Comparison of ENCODE assay signal across 10 cellular contexts in genomic region chr2:182668671-182669070, GRCh38.
DNase-seq lines count a peak whose midpoint lies in the region; ATAC-seq and TF ChIP-seq lines count a peak whose summit lies in the region.
"Had no signal": no experiment of that assay in that cellular context is flagged by ENCODE, and none has a peak within 500 bp of the region (broad histone marks: within the 10 kb centered on the region; RNA-seq: fewer than 3 reads in every experiment).

No MANE protein-coding gene starts in this region.

- DNase-seq in KBM-7 (peak; percentile 26), NCI-H226 (peak; percentile 6), choroid plexus epithelial cell (ENCODE audit: low read depth) (peak; percentile 62), smooth muscle cell of the brain vasculature (ENCODE audit: low read depth, low spot score) (peak; percentile 12), islet precursor cell (no peak)
- DNase-seq: activated CD4-positive, CD25-positive, alpha-beta regulatory T cell; NK-92 treated with Interleukin-12 subunit alpha and Interleukin-12 subunit beta, amount 100 ng/mL, for 24 hours had no signal

- no peak for TF ChIP-seq CTCF in choroid plexus epithelial cell (conservative IDR thresholded peaks at IDR 0.05; ENCODE audit: low read depth, low read length)

- in situ Hi-C loops in KBM-7 (cut with MboI; ENCODE audit: low pct_unique_long_range_greater_than_20kb, low sequenced_read_pairs) = loop anchor here (25.0 kb wide), 1 partner anchor 481 kb away; no protein-coding TSS in a partner anchor

- ATAC-seq in GM19351 (IDR thresholded peaks at IDR 0.05; ENCODE audit: unreplicated experiment) (no peak), HG02571 (IDR thresholded peaks at IDR 0.05; ENCODE audit: unreplicated experiment) (no peak), HG03439 (IDR thresholded peaks at IDR 0.05; ENCODE audit: unreplicated experiment) (no peak)

- H3K4me3 ChIP-seq in choroid plexus epithelial cell (ENCODE audit: low read depth, low read length) = no peak overlapping the region
